ENCODE assay signal across 1 cellular context in the genomic region with DNA sequence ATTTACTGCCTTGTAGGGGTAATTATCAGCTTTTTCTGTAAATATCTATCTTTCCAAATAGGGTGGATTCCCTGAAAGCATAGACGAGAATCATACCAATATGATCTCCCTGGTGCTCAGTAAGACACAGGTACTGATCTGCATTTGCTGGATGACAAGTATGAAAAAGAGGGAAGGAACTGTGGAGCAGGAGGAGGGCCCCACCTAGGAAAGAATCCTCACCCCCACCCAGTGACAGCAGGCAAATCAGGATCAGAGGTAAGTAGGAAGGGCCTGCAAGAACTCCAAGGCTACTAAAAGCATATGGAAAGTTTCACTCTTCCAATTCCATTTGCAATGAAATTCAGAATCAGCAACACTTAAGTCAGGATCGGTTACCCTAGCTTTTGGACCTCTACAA.
TF ChIP-seq lines count a peak whose summit lies in the region.

No MANE protein-coding gene starts in this region.

TF ChIP-seq in endothelial cell of umbilical vein, 7 proteins besides CTCF, POLR2A, EP300 and RAD21:
- TF ChIP-seq GATA2 (IDR thresholded peaks at IDR 0.05; ENCODE audit: insufficient read depth, insufficient read length, low read depth, low read length) (no peak), FOS (IDR thresholded peaks at IDR 0.05; ENCODE audit: borderline replicate concordance, insufficient read depth, low read length) (no peak), EZH2 (IDR thresholded peaks at IDR 0.05; ENCODE audit: borderline replicate concordance, low read depth, low read length, severe bottlenecking) (no peak), JUN (IDR thresholded peaks at IDR 0.05; ENCODE audit: borderline replicate concordance, insufficient read depth, insufficient read length, low read depth) (no peak), MYC (IDR thresholded peaks at IDR 0.05; ENCODE audit: low read depth, low read length) (no peak), POLR2AphosphoS5 (IDR thresholded peaks at IDR 0.05; ENCODE audit: insufficient read depth, low read depth, low read length) (no peak)
- TF ChIP-seq, protein P1, sequence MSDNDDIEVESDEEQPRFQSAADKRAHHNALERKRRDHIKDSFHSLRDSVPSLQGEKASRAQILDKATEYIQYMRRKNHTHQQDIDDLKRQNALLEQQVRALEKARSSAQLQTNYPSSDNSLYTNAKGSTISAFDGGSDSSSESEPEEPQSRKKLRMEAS (IDR thresholded peaks at IDR 0.05; ENCODE audit: insufficient read depth, insufficient read length), result no peak
TF ChIP-seq in endothelial cell of umbilical vein: peak in this region for 0.
